Comparison of ENCODE assay signal across 25 cellular contexts in the genomic region with DNA sequence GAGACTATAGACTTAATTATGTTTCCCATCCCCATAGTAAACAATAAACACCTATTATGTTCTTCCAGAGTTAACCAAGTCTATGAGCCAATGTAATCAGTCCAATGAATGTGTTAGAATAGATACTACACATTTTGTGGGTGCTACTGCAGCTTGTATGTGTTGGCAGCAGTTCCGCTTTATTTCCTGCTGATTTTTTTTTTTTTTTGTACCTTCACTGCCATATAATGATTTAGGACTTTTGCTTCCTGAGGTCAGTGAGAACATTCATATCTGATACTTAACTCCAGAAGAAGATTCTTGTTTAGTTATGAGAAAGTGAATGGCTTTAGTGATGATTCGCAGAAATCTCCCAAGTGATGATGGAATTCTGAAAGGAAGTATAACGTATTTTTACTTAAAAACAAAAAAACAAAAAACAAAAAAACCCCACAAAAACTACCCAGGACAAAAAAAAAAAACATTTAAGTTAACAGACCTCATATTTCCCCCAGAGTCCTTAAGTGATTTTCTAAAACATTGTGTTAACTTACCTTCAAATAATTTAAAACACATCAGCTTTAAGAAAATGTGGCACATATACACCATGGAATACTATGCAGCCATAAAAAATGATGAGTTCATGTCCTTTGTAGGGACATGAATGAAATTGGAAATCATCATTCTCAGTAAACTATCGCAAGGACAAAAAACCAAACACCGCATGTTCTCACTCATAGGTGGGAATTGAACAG.
"Had no signal": no experiment of that assay in that cellular context is flagged by ENCODE, and none has a peak within 500 bp of the region (broad histone marks: within the 10 kb centered on the region; RNA-seq: fewer than 3 reads in every experiment).

No MANE protein-coding gene starts in this region.

- H3K27me3 Mint-ChIP-seq: memory B cell; naive thymus-derived CD8-positive, alpha-beta T cell; progenitor cell of endocrine pancreas; stimulated activated naive B cell treated with anti-CD40 and anti-IgM and Interleukin-4, amounts not matched to agents 10 μg/mL and 1 μg/mL and 100 μg/mL, for 72 hours; stimulated activated naive CD8-positive, alpha-beta T cell treated with anti-CD3 and anti-CD28 coated beads, Interleukin-15, Interleukin-2, amounts not matched to agents 100 ng/mL and 50 ng/mL, for 24 hours had no signal

- H3K4me3 ChIP-seq: esophagus muscularis mucosa, gastroesophageal sphincter, heart left ventricle, hepatocyte, lung, right lobe of liver, thoracic aorta, tibial nerve, upper lobe of left lung had no signal

- H3K27ac ChIP-seq: esophagus muscularis mucosa, foreskin keratinocyte, gastroesophageal sphincter, hepatocyte, parathyroid adenoma, right lobe of liver, thoracic aorta, tibial nerve, upper lobe of left lung had no signal

- H3K36me3 ChIP-seq: esophagus muscularis mucosa, gastroesophageal sphincter, heart left ventricle, right lobe of liver, thoracic aorta, tibial nerve, upper lobe of left lung had no signal

- H3K27me3 ChIP-seq: foreskin keratinocyte, hepatocyte, right lobe of liver, tibial nerve, upper lobe of left lung had no signal

- H3K79me2 ChIP-seq: hepatocyte, parathyroid adenoma had no signal

- H3K9me3 Mint-ChIP-seq: memory B cell; naive thymus-derived CD8-positive, alpha-beta T cell; stimulated activated naive B cell treated with anti-CD40 and anti-IgM and Interleukin-4, amounts not matched to agents 10 μg/mL and 1 μg/mL and 100 μg/mL, for 72 hours; stimulated activated naive CD8-positive, alpha-beta T cell treated with anti-CD3 and anti-CD28 coated beads, Interleukin-15, Interleukin-2, amounts not matched to agents 100 ng/mL and 50 ng/mL, for 24 hours had no signal

- H3K36me3 Mint-ChIP-seq: memory B cell; naive thymus-derived CD8-positive, alpha-beta T cell; stimulated activated naive B cell treated with anti-CD40 and anti-IgM and Interleukin-4, amounts not matched to agents 10 μg/mL and 1 μg/mL and 100 μg/mL, for 72 hours had no signal

- H2AFZ ChIP-seq: hepatocyte, parathyroid adenoma had no signal

- H3K27ac Mint-ChIP-seq: memory B cell; naive thymus-derived CD8-positive, alpha-beta T cell; progenitor cell of endocrine pancreas; stimulated activated naive B cell treated with anti-CD40 and anti-IgM and Interleukin-4, amounts not matched to agents 10 μg/mL and 1 μg/mL and 100 μg/mL, for 72 hours; stimulated activated naive CD8-positive, alpha-beta T cell treated with anti-CD3 and anti-CD28 coated beads, Interleukin-15, Interleukin-2, amounts not matched to agents 100 ng/mL and 50 ng/mL, for 24 hours had no signal

- ATAC-seq: foreskin keratinocyte; gastroesophageal sphincter; heart left ventricle; left lobe of liver; naive thymus-derived CD8-positive, alpha-beta T cell; right lobe of liver; stimulated activated naive B cell treated with anti-CD40 and anti-IgM and Interleukin-4, amounts not matched to agents 10 μg/mL and 1 μg/mL and 100 μg/mL, for 72 hours had no signal

- DNase-seq: dermis blood vessel endothelial cell; effector memory CD4-positive, alpha-beta T cell; foreskin keratinocyte; heart left ventricle; kidney; midbrain; naive thymus-derived CD8-positive, alpha-beta T cell; small intestine; stimulated activated CD4-positive, alpha-beta T cell treated with anti-CD3 and anti-CD28 coated beads, Interleukin-15, amount 100 ng/mL, for 24 hours; stimulated activated CD4-positive, alpha-beta T cell treated with anti-CD3 and anti-CD28 coated beads, Interleukin-2, amount 100 ng/mL, for 48 hours; stimulated activated naive B cell treated with anti-CD40 and anti-IgM and Interleukin-4, amounts not matched to agents 10 μg/mL and 1 μg/mL and 100 μg/mL, for 72 hours; upper lobe of left lung had no signal

- H3K9ac ChIP-seq: parathyroid adenoma had no signal

- H3K4me1 ChIP-seq: esophagus muscularis mucosa, foreskin keratinocyte, gastroesophageal sphincter, parathyroid adenoma, right lobe of liver, tibial nerve, upper lobe of left lung had no signal

- H3K4me3 Mint-ChIP-seq: memory B cell; naive thymus-derived CD8-positive, alpha-beta T cell; neural crest cell; stimulated activated naive B cell treated with anti-CD40 and anti-IgM and Interleukin-4, amounts not matched to agents 10 μg/mL and 1 μg/mL and 100 μg/mL, for 72 hours; stimulated activated naive CD8-positive, alpha-beta T cell treated with anti-CD3 and anti-CD28 coated beads, Interleukin-15, Interleukin-2, amounts not matched to agents 100 ng/mL and 50 ng/mL, for 24 hours had no signal

- H3K9me3 ChIP-seq: esophagus muscularis mucosa, gastroesophageal sphincter, heart left ventricle, right lobe of liver, thoracic aorta, tibial nerve, upper lobe of left lung had no signal

- H3K4me2 ChIP-seq: hepatocyte had no signal
